11 cellular contexts compared by ENCODE assay signal in genomic region chr6:155158044-155158843, GRCh38.
DNase-seq lines count a peak whose midpoint lies in the region; ATAC-seq, FAIRE-seq and TF ChIP-seq lines count a peak whose summit lies in the region.
"Had no signal": no experiment of that assay in that cellular context is flagged by ENCODE, and none has a peak within 500 bp of the region (broad histone marks: within the 10 kb centered on the region; RNA-seq: fewer than 3 reads in every experiment).

No MANE protein-coding gene starts in this region.

- peak; percentile 57 to 67 for ATAC-seq in left cardiac atrium
- ATAC-seq in GM18909 (IDR thresholded peaks at IDR 0.05; ENCODE audit: poor library complexity, unreplicated experiment) = no peak

- TF ChIP-seq POLR2A in esophagus squamous epithelium (IDR thresholded peaks at IDR 0.05) = no peak

- BruUV-seq in Calu3 (replicated peaks; lab: Mats Ljungman, UMichigan) = no TSS peak

- H3K4me1 Mint-ChIP-seq in Calu3 (ENCODE audit: low read depth, unreplicated experiment) = peaks cover 48% of the 10 kb centered on the region

- H3K27me3 ChIP-seq in left ventricle myocardium inferior (ENCODE audit: low read depth) (no peaks in the 10 kb centered on the region), esophagus squamous epithelium (no peaks in the 10 kb centered on the region)

- H3K4me3 ChIP-seq in left ventricle myocardium inferior (no peak overlapping the region), esophagus squamous epithelium (no peak overlapping the region)
- H3K4me3 ChIP-seq: SK-N-MC had no signal

- 38 to 41% methylated on average over 5 of the region's 5 CpGs for WGBS in esophagus squamous epithelium, 2 donors

- FAIRE-seq in urothelium cell line (lab: Jason Lieb, UNC) = no peak

- peaks cover 4% of the 10 kb centered on the region for H3K9me3 Mint-ChIP-seq in Calu3 (ENCODE audit: low read depth, unreplicated experiment)

- DNase-seq in left cardiac atrium (no peak), left ventricle myocardium inferior (no peak), LoVo (ENCODE audit: low spot score) (peak; percentile 61), epithelial cell of prostate (ENCODE audit: low read depth, low spot score) (no peak), urothelium cell line (ENCODE audit: low spot score) (peak; percentile 30), Calu3 (no peak), esophagus squamous epithelium (lab: John Stamatoyannopoulos, UW) (no peak)
- DNase-seq: NCI-H187 treated with DMSO at 0.1 percent for 48 hours had no signal

- peaks cover 6% of the 10 kb centered on the region for H3K36me3 Mint-ChIP-seq in Calu3 (ENCODE audit: insufficient read depth, unreplicated experiment)
- H3K36me3 Mint-ChIP-seq: CD14-positive monocyte had no signal

- H3K27ac Mint-ChIP-seq in Calu3 (ENCODE audit: unreplicated experiment) = no peak overlapping the region
- H3K27ac Mint-ChIP-seq: CD14-positive monocyte had no signal

- H3K36me3 ChIP-seq in left ventricle myocardium inferior = no peaks in the 10 kb centered on the region
- no peaks in the 10 kb centered on the region for H3K36me3 ChIP-seq in esophagus squamous epithelium

- intact Hi-C loops in left cardiac atrium (cut with DNase I) (no loop called here), left ventricle myocardium inferior (cut with micrococcal nuclease) (no loop called here), Calu3 (cut with micrococcal nuclease; ENCODE audit: unreplicated experiment) (no loop called here), esophagus squamous epithelium (cut with DNase I) (no loop called here)

- peaks cover 11% of the 10 kb centered on the region for H3K4me1 ChIP-seq in left ventricle myocardium inferior
- peaks cover 0 to 20% (median 6%) of the 10 kb centered on the region in 3 donors for H3K4me1 ChIP-seq in esophagus squamous epithelium

- CTCF ChIA-PET in Calu3 (lab: Charles Lee) = interaction anchor here (0.7 kb wide), 1 partner anchor 1765 kb away, joined by 4 read pairs; no protein-coding TSS in a partner anchor

- no peaks in the 10 kb centered on the region for H3K27me3 Mint-ChIP-seq in Calu3 (ENCODE audit: unreplicated experiment)

- H3K9me3 ChIP-seq in left ventricle myocardium inferior (replicated peaks) = no peaks in the 10 kb centered on the region
- H3K9me3 ChIP-seq in esophagus squamous epithelium = no peaks in the 10 kb centered on the region

- TF ChIP-seq CTCF in left ventricle myocardium inferior (IDR thresholded peaks at IDR 0.05; ENCODE audit: borderline replicate concordance) (no peak), Calu3 (IDR thresholded peaks at IDR 0.05; ENCODE audit: unreplicated experiment) (no peak), esophagus squamous epithelium (IDR thresholded peaks at IDR 0.05) (no peak)

- H3K27ac ChIP-seq in left ventricle myocardium inferior (replicated peaks) (no peak overlapping the region), epithelial cell of prostate (peak overlapping the region; percentile 44), esophagus squamous epithelium (no peak overlapping the region)
- H3K27ac ChIP-seq: SK-N-MC had no signal

- no peak overlapping the region for H3K4me3 Mint-ChIP-seq in Calu3 (ENCODE audit: low read depth, unreplicated experiment)
- H3K4me3 Mint-ChIP-seq: CD14-positive monocyte had no signal

Comparison
In these comparisons a context has a peak if more than half of its experiments do, and no peak if none do; other contexts are left out.
1. DNase-seq: peak in LoVo (single experiment) and urothelium cell line (single experiment); none in left cardiac atrium (single experiment), left ventricle myocardium inferior (single experiment), epithelial cell of prostate (single experiment), Calu3 (single experiment) and esophagus squamous epithelium (single experiment).